In genomic region chr15:92910451-92910850, GRCh38 we compare ENCODE assay signal across 2 cellular contexts.
TF ChIP-seq lines count a peak whose summit lies in the region.

No MANE protein-coding gene starts in this region.

TF ChIP-seq in HEK293, 187 proteins besides CTCF, POLR2A, EP300 and RAD21 (continued from another document):
- TF ChIP-seq ZXDB (tag by site-specific recombination; IDR thresholded peaks at IDR 0.05) (no peak), TSHZ1 (tag by site-specific recombination; IDR thresholded peaks at IDR 0.05; ENCODE audit: borderline replicate concordance) (no peak), ZNF248 (tag by site-specific recombination; IDR thresholded peaks at IDR 0.05) (no peak), ZNF514 (tag by site-specific recombination; IDR thresholded peaks at IDR 0.05) (no peak)
TF ChIP-seq in HEK293: peak in this region for 2.

TF ChIP-seq in HepG2, 621 proteins besides CTCF, POLR2A, EP300 and RAD21 (continued from another document):
- TF ChIP-seq ZNF687 (CRISPR knock-in tag; IDR thresholded peaks at IDR 0.05) (peak; percentile 23; the same call in 1 of the 2 replicates), ZNF788 (CRISPR knock-in tag; IDR thresholded peaks at IDR 0.05; ENCODE audit: borderline replicate concordance) (no peak), DZIP1 (CRISPR knock-in tag; IDR thresholded peaks at IDR 0.05) (no peak), SMC3 (IDR thresholded peaks at IDR 0.05; ENCODE audit: low read length) (no peak), ZHX1 (CRISPR knock-in tag; IDR thresholded peaks at IDR 0.05; ENCODE audit: low read depth) (no peak), AGO2 (optimal IDR thresholded peaks at IDR 0.05; ENCODE audit: low read depth, low read length) (peak; percentile 36), POLR2AphosphoS5 (IDR thresholded peaks at IDR 0.05; ENCODE audit: low read depth, low read length) (0 out of 2 replicates have a peak, but pooled peaks have one; percentile 16), NCOA2 (CRISPR knock-in tag; IDR thresholded peaks at IDR 0.05) (no peak), SETDB1 (CRISPR knock-in tag; IDR thresholded peaks at IDR 0.05; ENCODE audit: borderline replicate concordance) (no peak), ZNF556 (CRISPR knock-in tag; IDR thresholded peaks at IDR 0.05; ENCODE audit: borderline replicate concordance) (no peak), YEATS2 (CRISPR knock-in tag; IDR thresholded peaks at IDR 0.05; ENCODE audit: borderline replicate concordance) (no peak), SP1 (IDR thresholded peaks at IDR 0.05) (no peak), SP1 (CRISPR knock-in tag; IDR thresholded peaks at IDR 0.05) (no peak), ZNF749 (CRISPR knock-in tag; IDR thresholded peaks at IDR 0.05; ENCODE audit: borderline replicate concordance) (no peak), NFE2 (CRISPR knock-in tag; IDR thresholded peaks at IDR 0.05) (no peak), NFATC3 (CRISPR knock-in tag; IDR thresholded peaks at IDR 0.05) (no peak), ZBTB38 (CRISPR knock-in tag; IDR thresholded peaks at IDR 0.05) (peak; percentile 86), SALL1 (CRISPR knock-in tag; IDR thresholded peaks at IDR 0.05) (peak; percentile 38; the same call in 1 of the 2 replicates), RARG (CRISPR knock-in tag; IDR thresholded peaks at IDR 0.05; ENCODE audit: low read depth) (no peak), ZNF30 (CRISPR knock-in tag; IDR thresholded peaks at IDR 0.05) (no peak), PRPF4 (IDR thresholded peaks at IDR 0.05; ENCODE audit: low read depth, low read length, poor library complexity, severe bottlenecking) (peak; percentile 37), ZSCAN9 (CRISPR knock-in tag; IDR thresholded peaks at IDR 0.05; ENCODE audit: borderline replicate concordance) (no peak)
